Comparison of ENCODE assay signal across 19 cellular contexts in the genomic region with DNA sequence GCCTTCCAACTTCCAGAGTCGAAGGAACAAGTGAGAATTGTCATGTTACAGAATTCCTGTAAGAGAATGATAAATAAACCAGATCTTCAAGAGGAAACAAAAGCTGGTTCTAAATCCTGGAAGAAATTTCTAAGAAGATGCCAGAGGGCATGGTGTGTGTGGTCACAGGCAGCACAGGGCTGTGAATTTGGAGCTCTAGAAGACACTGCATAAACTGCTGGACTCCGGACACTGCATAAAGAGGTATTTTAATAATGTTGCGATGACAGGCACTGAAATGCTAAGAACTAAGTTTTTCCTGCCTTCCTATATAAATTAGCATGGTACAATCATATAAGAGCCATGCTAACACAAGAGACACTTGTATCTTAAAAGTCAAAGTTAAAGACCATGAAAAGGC.
A peak's percentile ranks its signal among the peaks of the same experiment; 100 is the strongest.
DNase-seq lines count a peak whose midpoint lies in the region; ATAC-seq, FAIRE-seq and TF ChIP-seq lines count a peak whose summit lies in the region.
"Had no signal": no experiment of that assay in that cellular context is flagged by ENCODE, and none has a peak within 500 bp of the region (broad histone marks: within the 10 kb centered on the region; RNA-seq: fewer than 3 reads in every experiment).

No MANE protein-coding gene starts in this region.

- no peak overlapping the region for H3K9ac ChIP-seq in astrocyte (ENCODE audit: low read length)
- H3K9ac ChIP-seq: BLaER1 treated with 17β-estradiol and CSF1 and Interleukin-3, amounts not matched to agents 10 nM and 100 nM had no signal

- H3K4me1 Mint-ChIP-seq in CD14-positive monocyte, result peaks cover 23% of the 10 kb centered on the region
- H3K4me1 Mint-ChIP-seq in Caco-2 (ENCODE audit: low read depth, unreplicated experiment), result peaks cover 12% of the 10 kb centered on the region
- peaks cover 30% of the 10 kb centered on the region for H3K4me1 Mint-ChIP-seq in astrocyte (ENCODE audit: low read depth, unreplicated experiment)
- peaks cover 28 to 65% (median 53%) of the 10 kb centered on the region in 7 donors for H3K4me1 Mint-ChIP-seq in naive thymus-derived CD4-positive, alpha-beta T cell

- TF ChIP-seq CTCF in CD14-positive monocyte (IDR thresholded peaks at IDR 0.05), result no peak
- TF ChIP-seq CTCF in Caco-2 (IDR thresholded peaks at IDR 0.05; ENCODE audit: insufficient read depth in 1 of 2, low read depth in 1 of 2, low read length in 1 of 2, severe bottlenecking in 1 of 2, unreplicated experiment in 1 of 2), result no peak
- TF ChIP-seq CTCF in astrocyte (IDR thresholded peaks at IDR 0.05; ENCODE audit: insufficient read depth, low read depth, low read length), result no peak

- peaks cover 36% of the 10 kb centered on the region for H4K20me1 ChIP-seq in astrocyte (ENCODE audit: insufficient read depth, low read length)

- POLR2A ChIA-PET in Caco-2 (lab: Charles Lee), result no interaction called here
- POLR2A ChIA-PET in naive thymus-derived CD4-positive, alpha-beta T cell (lab: Charles Lee), result no interaction called here

- BruUV-seq in Caco-2 (replicated peaks; lab: Mats Ljungman, UMichigan), result no TSS peak

- CTCF ChIA-PET in Caco-2 (lab: Charles Lee), result no interaction called here
- CTCF ChIA-PET in naive thymus-derived CD4-positive, alpha-beta T cell (lab: Charles Lee), result no interaction called here

- 0 out of 2 replicates have a peak, but pooled peaks cover 4% of the 10 kb centered on the region for H3K9me3 ChIP-seq in Caco-2
- H3K9me3 ChIP-seq in astrocyte (ENCODE audit: insufficient read depth, low read depth, low read length), result no peaks in the 10 kb centered on the region
- H3K9me3 ChIP-seq in naive thymus-derived CD4-positive, alpha-beta T cell (ENCODE audit: control insufficient read depth in 2 of 3, low read length in 3 of 3), result no peaks in the 10 kb centered on the region
- H3K9me3 ChIP-seq: prostate gland, thoracic aorta had no signal

- intact Hi-C loops in CD14-positive monocyte (cut with micrococcal nuclease), result no loop called here
- intact Hi-C loops in Caco-2 (cut with micrococcal nuclease; ENCODE audit: unreplicated experiment), result no loop called here
- intact Hi-C loops in naive thymus-derived CD4-positive, alpha-beta T cell (cut with micrococcal nuclease), result no loop called here

- H3K79me2 ChIP-seq in astrocyte (ENCODE audit: insufficient read depth, low read length), result peaks cover 74% of the 10 kb centered on the region

- H3K9me3 Mint-ChIP-seq in CD14-positive monocyte (peaks cover 0 to 8% (median 4%) of the 10 kb centered on the region in 7 donors), Caco-2 (ENCODE audit: unreplicated experiment) (peaks cover 7% of the 10 kb centered on the region), astrocyte (ENCODE audit: unreplicated experiment) (peaks cover 1% of the 10 kb centered on the region)
- peaks cover 0 to 11% (median 2%) of the 10 kb centered on the region in 11 donors for H3K9me3 Mint-ChIP-seq in naive thymus-derived CD4-positive, alpha-beta T cell

- no peak overlapping the region for H3K4me3 ChIP-seq in Caco-2 (ENCODE audit: low read depth, low read length)
- H3K4me3 ChIP-seq in astrocyte (ENCODE audit: insufficient read depth, low read depth, low read length), result no peak overlapping the region
- H3K4me3 ChIP-seq in naive thymus-derived CD4-positive, alpha-beta T cell (ENCODE audit: low read length), result no peak overlapping the region
- H3K4me3 ChIP-seq: BLaER1 treated with 17β-estradiol and CSF1 and Interleukin-3, amounts not matched to agents 10 nM and 100 nM; breast epithelium; gastroesophageal sphincter; prostate gland; thoracic aorta had no signal

- no peak overlapping the region for H3K27ac ChIP-seq in astrocyte (ENCODE audit: low read depth, low read length)
- H3K27ac ChIP-seq in naive thymus-derived CD4-positive, alpha-beta T cell (ENCODE audit: low read depth, low read length), result no peak overlapping the region
- H3K27ac ChIP-seq: breast epithelium, gastroesophageal sphincter, thoracic aorta had no signal

- H3K27me3 ChIP-seq in Caco-2 (replicated peaks; ENCODE audit: control insufficient read depth, insufficient read depth, low read length), result no peaks in the 10 kb centered on the region
- no peaks in the 10 kb centered on the region for H3K27me3 ChIP-seq in astrocyte (ENCODE audit: insufficient read depth, low read length)
- no peaks in the 10 kb centered on the region for H3K27me3 ChIP-seq in naive thymus-derived CD4-positive, alpha-beta T cell (ENCODE audit: control insufficient read depth in 2 of 2, insufficient read depth in 2 of 2, low read length in 2 of 2)
- H3K27me3 ChIP-seq: BLaER1 treated with 17β-estradiol and CSF1 and Interleukin-3, amounts not matched to agents 10 nM and 100 nM; breast epithelium; gastroesophageal sphincter had no signal

- H3K27me3 Mint-ChIP-seq in CD14-positive monocyte (ENCODE audit: low read depth in 3 of 3) (peaks cover 0 to 2% (median 0%) of the 10 kb centered on the region in 3 donors), Caco-2 (ENCODE audit: insufficient read depth, unreplicated experiment) (no peaks in the 10 kb centered on the region), astrocyte (ENCODE audit: low read depth, unreplicated experiment) (no peaks in the 10 kb centered on the region)
- no peaks in the 10 kb centered on the region for H3K27me3 Mint-ChIP-seq in naive thymus-derived CD4-positive, alpha-beta T cell

- no peak overlapping the region for H2AFZ ChIP-seq in astrocyte (ENCODE audit: low read depth, low read length)

- DNase-seq in CD14-positive monocyte (ENCODE audit: low spot score), result no peak
- no peak for DNase-seq in Caco-2
- no peak for DNase-seq in astrocyte (ENCODE audit: low read depth)
- no peak for DNase-seq in naive thymus-derived CD4-positive, alpha-beta T cell
- DNase-seq in effector CD4-positive, alpha-beta T cell, result no peak
- no peak for DNase-seq in A172 (ENCODE audit: low spot score)
- DNase-seq in DMS53 treated with DMSO at 0.1 percent for 48 hours (lab: John Stamatoyannopoulos, UW; ENCODE audit: unreplicated experiment), result no peak
- DNase-seq: activated CD4-positive, CD25-positive, alpha-beta regulatory T cell; NCI-H187; NCI-H510A treated with DMSO at 0.1 percent for 48 hours; PC-3; stimulated activated CD4-positive, alpha-beta T cell treated with anti-CD3 and anti-CD28 coated beads, Interleukin-12 subunit alpha, Interleukin-12 subunit beta, amount 100 ng/mL, for 4 hours had no signal

- H3K27ac Mint-ChIP-seq in CD14-positive monocyte (peak overlapping the region in 4 of 7 donors; percentile 10 to 78 (median 61)), Caco-2 (ENCODE audit: unreplicated experiment) (peak overlapping the region; percentile 9), astrocyte (ENCODE audit: unreplicated experiment) (peak overlapping the region; percentile 53)
- H3K27ac Mint-ChIP-seq in naive thymus-derived CD4-positive, alpha-beta T cell, result peak overlapping the region in 7 of 9 donors; percentile 1 to 81 (median 78)

- H3K4me1 ChIP-seq in Caco-2, result peaks cover 9% of the 10 kb centered on the region; the same call in 1 of the 2 replicates
- peaks cover 17% of the 10 kb centered on the region for H3K4me1 ChIP-seq in astrocyte (ENCODE audit: insufficient read depth, low read length)
- H3K4me1 ChIP-seq in naive thymus-derived CD4-positive, alpha-beta T cell (ENCODE audit: control insufficient read depth in 2 of 2, insufficient read depth in 2 of 2, low read length in 2 of 2), result no peaks in the 10 kb centered on the region
- H3K4me1 ChIP-seq: breast epithelium had no signal

- H3K36me3 Mint-ChIP-seq in CD14-positive monocyte, result peaks cover 63 to 83% of the 10 kb centered on the region in 2 donors
- peaks cover 93% of the 10 kb centered on the region for H3K36me3 Mint-ChIP-seq in Caco-2 (ENCODE audit: insufficient read depth, unreplicated experiment)
- H3K36me3 Mint-ChIP-seq in astrocyte (ENCODE audit: low read depth, unreplicated experiment), result peaks cover 42% of the 10 kb centered on the region
- H3K36me3 Mint-ChIP-seq in naive thymus-derived CD4-positive, alpha-beta T cell, result peaks cover 9 to 64% (median 44%) of the 10 kb centered on the region in 5 donors

- H3K36me3 ChIP-seq in Caco-2 (ENCODE audit: control insufficient read depth, insufficient read depth, low read length) (peaks cover 8% of the 10 kb centered on the region; the same call in 1 of the 2 replicates), astrocyte (ENCODE audit: insufficient read depth, low read length) (peaks cover 16% of the 10 kb centered on the region)
- H3K36me3 ChIP-seq in naive thymus-derived CD4-positive, alpha-beta T cell (ENCODE audit: control insufficient read depth in 2 of 3, insufficient read depth in 3 of 3, low read length in 3 of 3), result peaks cover 0 to 46% (median 11%) of the 10 kb centered on the region in 3 experiments
- H3K36me3 ChIP-seq: prostate gland had no signal

- ATAC-seq in naive thymus-derived CD4-positive, alpha-beta T cell, result no peak
- no peak for ATAC-seq in HG03432 (IDR thresholded peaks at IDR 0.05; ENCODE audit: unreplicated experiment)
- ATAC-seq: gastroesophageal sphincter, PC-3 had no signal

- H3K4me3 Mint-ChIP-seq in CD14-positive monocyte (no peak overlapping the region), Caco-2 (ENCODE audit: unreplicated experiment) (no peak overlapping the region), astrocyte (ENCODE audit: unreplicated experiment) (no peak overlapping the region)
- peak overlapping the region in 1 of 10 donors; percentile 25 for H3K4me3 Mint-ChIP-seq in naive thymus-derived CD4-positive, alpha-beta T cell

- no peak overlapping the region for H3K4me2 ChIP-seq in astrocyte (ENCODE audit: low read length)

- no peak for FAIRE-seq in astrocyte (lab: Jason Lieb, UNC)
- FAIRE-seq: GM12892 had no signal

Comparison
In these comparisons a context has a peak if more than half of its experiments do, and no peak if none do; other contexts are left out.
1. H3K27ac Mint-ChIP-seq: peak in every context shown above with its lines; median percentile 78 in naive thymus-derived CD4-positive, alpha-beta T cell; 61 in CD14-positive monocyte; 53 in astrocyte; 9 in Caco-2.